ENCODE assay signal across 7 cellular contexts in the genomic region with DNA sequence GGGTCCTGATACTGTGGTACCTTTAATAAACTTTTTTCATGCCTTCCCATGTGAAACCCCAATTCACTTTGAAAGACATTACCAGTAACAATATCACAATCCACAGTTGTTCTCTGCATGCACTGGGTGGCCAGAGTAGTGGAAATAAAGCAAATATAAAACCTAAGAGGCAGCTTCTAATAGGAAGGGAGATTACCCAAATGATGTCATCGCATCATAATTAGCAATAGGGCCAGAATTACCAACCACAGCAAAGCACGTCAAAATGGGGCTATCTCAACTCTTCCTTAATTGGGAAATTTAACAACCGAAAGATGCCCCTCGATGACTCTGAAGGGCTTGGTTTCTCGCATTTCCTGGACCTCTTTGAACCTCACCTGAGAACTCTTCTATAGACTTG.
"Had no signal": no experiment of that assay in that cellular context is flagged by ENCODE, and none has a peak within 500 bp of the region (broad histone marks: within the 10 kb centered on the region; RNA-seq: fewer than 3 reads in every experiment).

No MANE protein-coding gene starts in this region.

- ATAC-seq: K562 had no signal

- H3K27ac ChIP-seq: HL-60, KMS-11 had no signal

- DNase-seq: IMR-90, KBM-7, KG1 had no signal

- H3K4me3 ChIP-seq: K562 had no signal

- H3K4me2 ChIP-seq: KMS-11 had no signal

- FAIRE-seq: HTR-8/SVneo, K562 had no signal

- H3K9ac ChIP-seq: KMS-11 had no signal
